In the genomic region with DNA sequence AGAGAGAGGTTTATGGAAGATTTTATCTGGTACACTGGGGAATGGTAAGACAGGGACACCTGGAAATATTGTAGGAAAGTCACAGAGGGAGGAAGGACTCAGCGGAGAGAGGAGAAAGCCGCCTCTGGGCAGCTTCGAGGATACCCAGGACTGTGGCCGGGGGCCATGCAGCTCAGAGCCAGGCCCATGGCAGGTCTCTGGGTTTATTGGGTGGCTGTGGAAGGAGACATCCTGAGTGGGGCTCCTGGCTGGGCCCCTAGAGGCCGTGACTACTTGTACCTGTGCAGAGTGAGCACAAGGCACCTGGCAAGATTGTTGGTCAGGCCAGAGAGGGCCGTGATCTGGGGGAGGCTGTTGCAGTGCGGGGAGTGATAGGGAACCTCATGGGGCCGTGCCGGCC, we compare ENCODE assay signal across 9 cellular contexts. TPM values are rescaled to one million over a fixed set of nuclear protein-coding genes. Genes with fewer than 3 reads are reported as not detected.
DNase-seq lines count a peak whose midpoint lies in the region; ATAC-seq and TF ChIP-seq lines count a peak whose summit lies in the region.
"Had no signal": no experiment of that assay in that cellular context is flagged by ENCODE, and none has a peak within 500 bp of the region (broad histone marks: within the 10 kb centered on the region; RNA-seq: fewer than 3 reads in every experiment).

No MANE protein-coding gene starts in this region.

- intact Hi-C loops in CD4-positive, alpha-beta T cell (cut with DNase I, micrococcal nuclease): no loop called here
- intact Hi-C loops in OCI-LY7 (cut with micrococcal nuclease; ENCODE audit: unreplicated experiment) (no loop called here), lower leg skin (cut with DNase I; ENCODE audit: low total_unique reads) (no loop called here)
- intact Hi-C loops in dendritic cell treated with granulocyte-macrophage colony-stimulating factor and Interleukin-4, amounts not matched to agents 40 ng/mL and 50 ng/mL, for 4 days (cut with micrococcal nuclease): no loop called here

- no TSS peak for BruUV-seq in OCI-LY7 (replicated peaks; lab: Mats Ljungman, UMichigan)

- peak overlapping the region; percentile 30 for H3K27ac ChIP-seq in CD4-positive, alpha-beta T cell (ENCODE audit: low read depth, low read length)
- H3K27ac ChIP-seq in OCI-LY7 (ENCODE audit: low read depth, low read length, poor library complexity, severe bottlenecking) (no peak overlapping the region), neuronal stem cell (replicated peaks; ENCODE audit: low read length) (no peak overlapping the region)

- H3K14ac ChIP-seq in neuronal stem cell (ENCODE audit: low read length): no peak overlapping the region

- H2AFZ ChIP-seq in OCI-LY7 (ENCODE audit: low read length) (no peak overlapping the region), neuronal stem cell (ENCODE audit: low read length) (no peak overlapping the region)

- CTCF ChIA-PET in CD4-positive, alpha-beta T cell (lab: Charles Lee): no interaction called here
- CTCF ChIA-PET in OCI-LY7 (lab: Charles Lee; ENCODE audit: unreplicated experiment): no interaction called here

- H2BK5ac ChIP-seq in neuronal stem cell (ENCODE audit: low read length): no peak overlapping the region

- DNase-seq in CD4-positive, alpha-beta T cell: no peak
- DNase-seq in OCI-LY7 (ENCODE audit: low spot score) (no peak), neuronal stem cell (ENCODE audit: low spot score) (no peak), globus pallidus (ENCODE audit: low spot score) (no peak), lower leg skin (ENCODE audit: low spot score in 2 of 2) (no peak)
- DNase-seq in stimulated activated naive CD4-positive, alpha-beta T cell (lab: John Stamatoyannopoulos, UW): no peak
- no peak for DNase-seq in activated effector memory CD4-positive, alpha-beta T cell treated with Interleukin-2 at 50 U/mL for 16 hours
- DNase-seq: NCI-H524 had no signal

- H4K91ac ChIP-seq in neuronal stem cell (ENCODE audit: low read depth, low read length, poor library complexity): no peak overlapping the region

- ATAC-seq in CD4-positive, alpha-beta T cell (ENCODE audit: poor library complexity): no peak

- peak overlapping the region; percentile 96 for H3K4me3 Mint-ChIP-seq in CD4-positive, alpha-beta T cell
- peak overlapping the region; percentile 91 for H3K4me3 Mint-ChIP-seq in dendritic cell treated with granulocyte-macrophage colony-stimulating factor and Interleukin-4, amounts not matched to agents 40 ng/mL and 50 ng/mL, for 4 days

- POLR2A ChIA-PET in CD4-positive, alpha-beta T cell (lab: Charles Lee): interaction anchor here (2.6 kb wide), 1 partner anchor 142 kb away, joined by 11 read pairs; the partner anchor contains the start of gene CIRBP
- POLR2A ChIA-PET in OCI-LY7 (lab: Charles Lee): no interaction called here

- no peak overlapping the region for H2BK120ac ChIP-seq in neuronal stem cell (ENCODE audit: low read depth, low read length)

- peak overlapping the region; percentile 99 for H3K4me2 ChIP-seq in OCI-LY7 (ENCODE audit: low read length)
- H3K4me2 ChIP-seq in neuronal stem cell (ENCODE audit: insufficient read depth, low read length, poor library complexity, severe bottlenecking): no peak overlapping the region

- H3K9me2 ChIP-seq in OCI-LY7 (ENCODE audit: insufficient read depth, low read length): no peaks in the 10 kb centered on the region

- TF ChIP-seq POLR2A in lower leg skin (IDR thresholded peaks at IDR 0.05): no peak

- peaks cover 50% of the 10 kb centered on the region for H3K36me3 Mint-ChIP-seq in CD4-positive, alpha-beta T cell (ENCODE audit: low read depth)
- H3K36me3 Mint-ChIP-seq in dendritic cell treated with granulocyte-macrophage colony-stimulating factor and Interleukin-4, amounts not matched to agents 40 ng/mL and 50 ng/mL, for 4 days (ENCODE audit: low read depth): peaks cover 58% of the 10 kb centered on the region

- H3K9me3 ChIP-seq in CD4-positive, alpha-beta T cell (ENCODE audit: control insufficient read depth, low read length): no peaks in the 10 kb centered on the region
- H3K9me3 ChIP-seq in OCI-LY7 (ENCODE audit: low read length) (no peaks in the 10 kb centered on the region), neuronal stem cell (replicated peaks in 1 of 2; ENCODE audit: control insufficient read depth in 2 of 2, insufficient read depth in 1 of 2, low read depth in 1 of 2, low read length in 2 of 2) (no peaks in the 10 kb centered on the region)

- H3K4me1 ChIP-seq in OCI-LY7 (ENCODE audit: insufficient read depth, low read length, poor library complexity, severe bottlenecking) (peaks cover 21% of the 10 kb centered on the region), neuronal stem cell (ENCODE audit: control insufficient read depth in 2 of 2, insufficient read depth in 1 of 2, low read depth in 1 of 2, low read length in 2 of 2) (peaks cover 19 to 27% of the 10 kb centered on the region in 2 donors)

- no peak overlapping the region for H3K4ac ChIP-seq in neuronal stem cell (ENCODE audit: low read length)

- peaks cover 41% of the 10 kb centered on the region for H3K79me1 ChIP-seq in neuronal stem cell (ENCODE audit: low read depth, low read length)

- no peak overlapping the region for H2BK15ac ChIP-seq in neuronal stem cell (ENCODE audit: low read length)

- TF ChIP-seq CTCF in CD4-positive, alpha-beta T cell (IDR thresholded peaks at IDR 0.05): no peak
- no peak for TF ChIP-seq CTCF in OCI-LY7 (conservative IDR thresholded peaks at IDR 0.05; ENCODE audit: low read length)
- no peak for TF ChIP-seq CTCF in lower leg skin (IDR thresholded peaks at IDR 0.05)

- WGBS in neuronal stem cell (ENCODE audit: extremely low coverage in 2 of 2, insufficient read length in 2 of 2, insufficient replicate concordance in 1 of 2), 2 donors: no CpG with 5 or more reads among the region's 9 CpGs
- WGBS in lower leg skin, 2 donors: 69 to 80% methylated on average over 9 of the region's 9 CpGs

- H3K9me3 Mint-ChIP-seq in CD4-positive, alpha-beta T cell: no peaks in the 10 kb centered on the region
- H3K9me3 Mint-ChIP-seq in dendritic cell treated with granulocyte-macrophage colony-stimulating factor and Interleukin-4, amounts not matched to agents 40 ng/mL and 50 ng/mL, for 4 days: no peaks in the 10 kb centered on the region

- H3K27ac Mint-ChIP-seq in CD4-positive, alpha-beta T cell: peak overlapping the region; percentile 97
- peak overlapping the region; percentile 81 for H3K27ac Mint-ChIP-seq in dendritic cell treated with granulocyte-macrophage colony-stimulating factor and Interleukin-4, amounts not matched to agents 40 ng/mL and 50 ng/mL, for 4 days

- peak overlapping the region; percentile 86 for H3K23ac ChIP-seq in neuronal stem cell (ENCODE audit: low read depth, low read length, poor library complexity)

- peak overlapping the region; percentile 21 for H3K9ac ChIP-seq in neuronal stem cell (ENCODE audit: low read depth, low read length, poor library complexity)

- no peaks in the 10 kb centered on the region for H3K27me3 ChIP-seq in CD4-positive, alpha-beta T cell (ENCODE audit: control insufficient read depth, insufficient read depth, low read length)
- H3K27me3 ChIP-seq in neuronal stem cell (ENCODE audit: control insufficient read depth in 3 of 3, insufficient read depth in 3 of 3, low read depth in 1 of 3, low read length in 3 of 3): no peaks in the 10 kb centered on the region

- H3K36me3 ChIP-seq in OCI-LY7 (ENCODE audit: insufficient read depth, low read length): peaks cover 73% of the 10 kb centered on the region
- H3K36me3 ChIP-seq in neuronal stem cell (replicated peaks in 1 of 2; ENCODE audit: control insufficient read depth in 2 of 2, insufficient read depth in 2 of 2, low read length in 2 of 2): peaks cover 18 to 51% of the 10 kb centered on the region in 2 donors

- no peak overlapping the region for H3K18ac ChIP-seq in neuronal stem cell (ENCODE audit: low read length)

- H4K8ac ChIP-seq in neuronal stem cell (ENCODE audit: low read depth, low read length): no peak overlapping the region

- peaks cover 68% of the 10 kb centered on the region for H3K4me1 Mint-ChIP-seq in CD4-positive, alpha-beta T cell (ENCODE audit: low read depth)
- peaks cover 76% of the 10 kb centered on the region for H3K4me1 Mint-ChIP-seq in dendritic cell treated with granulocyte-macrophage colony-stimulating factor and Interleukin-4, amounts not matched to agents 40 ng/mL and 50 ng/mL, for 4 days (ENCODE audit: low read depth)

- peaks cover 81% of the 10 kb centered on the region for H3K79me2 ChIP-seq in OCI-LY7 (ENCODE audit: insufficient read depth, low read depth, low read length)

- H2AK5ac ChIP-seq in neuronal stem cell (ENCODE audit: low read depth, low read length): peak overlapping the region; percentile 53

- no peaks in the 10 kb centered on the region for H3K27me3 Mint-ChIP-seq in CD4-positive, alpha-beta T cell
- H3K27me3 Mint-ChIP-seq in dendritic cell treated with granulocyte-macrophage colony-stimulating factor and Interleukin-4, amounts not matched to agents 40 ng/mL and 50 ng/mL, for 4 days: no peaks in the 10 kb centered on the region

- H3K4me3 ChIP-seq in OCI-LY7 (ENCODE audit: low read depth, low read length, poor library complexity, severe bottlenecking) (no peak overlapping the region), neuronal stem cell (ENCODE audit: low read length in 2 of 2) (no peak overlapping the region), lower leg skin (ENCODE audit: low read depth, poor library complexity, severe bottlenecking) (no peak overlapping the region)

- peaks cover 32% of the 10 kb centered on the region for H4K20me1 ChIP-seq in OCI-LY7 (ENCODE audit: insufficient read depth, low read length)

- no peak overlapping the region for H2BK12ac ChIP-seq in neuronal stem cell (ENCODE audit: low read length)

RNA-seq across cellular contexts. Expression of gene DAZAP1, which starts 3.4 kb away (rescaled TPM):
- 100 to 1,000 TPM; 128 to 133 TPM for total RNA-seq in CD4-positive, alpha-beta T cell
- total RNA-seq in OCI-LY7 (2014; rRNA removed; shearing (Covaris generic)): 170 and 210 TPM in 2 replicates
- total RNA-seq in OCI-LY7 (2022) (373 and 383 TPM in 2 replicates), lower leg skin (10 to 100 TPM; 28.6 to 60.5 (median 48.2) TPM)
- 124 TPM for polyA plus RNA-seq in neuronal stem cell (2013, experiment 1 of 2)
- 126 TPM for polyA plus RNA-seq in neuronal stem cell (2013, experiment 2 of 2)

RNA-seq across cellular contexts. Expression of gene GAMT, which starts 9.4 kb away (rescaled TPM):
- 10 to 100 TPM; 11.0 to 13.0 TPM for total RNA-seq in CD4-positive, alpha-beta T cell
- 9.7 and 14.4 TPM in 2 replicates for total RNA-seq in OCI-LY7 (2014; rRNA removed; shearing (Covaris generic))
- 17.6 and 27.5 TPM in 2 replicates for total RNA-seq in OCI-LY7 (2022)
- polyA plus RNA-seq in neuronal stem cell (2013, experiment 1 of 2): 41.6 TPM
- 42.6 TPM for polyA plus RNA-seq in neuronal stem cell (2013, experiment 2 of 2)
- 10 to 100 TPM; 33.8 to 72.0 (median 46.0) TPM for total RNA-seq in lower leg skin

RNA-seq across cellular contexts. Expression of gene NDUFS7, which starts 27.1 kb away (rescaled TPM):
- total RNA-seq in CD4-positive, alpha-beta T cell: 10 to 100 TPM; 40.0 to 42.6 TPM
- total RNA-seq in OCI-LY7 (2014; rRNA removed; shearing (Covaris generic)): 125 and 132 TPM in 2 replicates
- total RNA-seq in OCI-LY7 (2022) (147 and 148 TPM in 2 replicates), lower leg skin (100 to 1,000 TPM; 108 to 217 (median 128) TPM)
- polyA plus RNA-seq in neuronal stem cell (2013, experiment 1 of 2): 61.9 TPM
- polyA plus RNA-seq in neuronal stem cell (2013, experiment 2 of 2): 60.2 TPM

RNA-seq across cellular contexts. Expression of gene RPS15, which starts 27.4 kb away (rescaled TPM):
- total RNA-seq in CD4-positive, alpha-beta T cell: 1,000 to 10,000 TPM; 2,193 to 2,200 TPM
- 2,068 and 2,241 TPM in 2 replicates for total RNA-seq in OCI-LY7 (2014; rRNA removed; shearing (Covaris generic))
- total RNA-seq in OCI-LY7 (2022) (1,654 and 1,860 TPM in 2 replicates), lower leg skin (1,000 to 10,000 TPM; 2,226 to 7,190 (median 4,396) TPM)
- polyA plus RNA-seq in neuronal stem cell (2013, experiment 1 of 2): 3,965 TPM
- polyA plus RNA-seq in neuronal stem cell (2013, experiment 2 of 2): 3,732 TPM

RNA-seq across cellular contexts. Expression of gene APC2, which starts 39.1 kb away (rescaled TPM):
- under 1 TPM; 0.20 to 0.30 TPM for total RNA-seq in CD4-positive, alpha-beta T cell
- 0.23 and 0.57 TPM in 2 replicates for total RNA-seq in OCI-LY7 (2014; rRNA removed; shearing (Covaris generic))
- total RNA-seq in OCI-LY7 (2022): 2.4 and 5.5 TPM in 2 replicates
- 3.4 TPM for polyA plus RNA-seq in neuronal stem cell (2013, experiment 1 of 2)
- 3.9 TPM for polyA plus RNA-seq in neuronal stem cell (2013, experiment 2 of 2)
- 1 to 10 TPM in 1 of 4 donors, under 1 TPM in 2, not detected in 1; 0.11 to 1.1 (median 0.23) TPM for total RNA-seq in lower leg skin
